ENCODE assay signal across 26 cellular contexts in genomic region chr12:63994704-63995103, GRCh38.
DNase-seq lines count a peak whose midpoint lies in the region; ATAC-seq, FAIRE-seq and TF ChIP-seq lines count a peak whose summit lies in the region.
"Had no signal": no experiment of that assay in that cellular context is flagged by ENCODE, and none has a peak within 500 bp of the region (broad histone marks: within the 10 kb centered on the region; RNA-seq: fewer than 3 reads in every experiment).

No MANE protein-coding gene starts in this region.

- H3K4me2 ChIP-seq in astrocyte (ENCODE audit: low read length) = no peak overlapping the region

- no peak for FAIRE-seq in astrocyte (lab: Jason Lieb, UNC)
- FAIRE-seq: GM18507, TTC549 had no signal

- ATAC-seq in HG03520 (IDR thresholded peaks at IDR 0.05; ENCODE audit: unreplicated experiment) = no peak
- ATAC-seq in HG03108 (IDR thresholded peaks at IDR 0.05; ENCODE audit: unreplicated experiment) = no peak
- ATAC-seq: activated CD8-positive, alpha-beta T cell treated with anti-CD3 and anti-CD28 coated beads for 36 hours; effector memory CD8-positive, alpha-beta T cell; left cardiac atrium; T-cell had no signal

- H3K4me3 ChIP-seq in BE2C (ENCODE audit: low read depth, low read length) (peak overlapping the region; percentile 25; the same call in 1 of the 2 replicates), astrocyte (ENCODE audit: insufficient read depth, low read depth, low read length) (no peak overlapping the region), foreskin fibroblast (ENCODE audit: low read depth in 1 of 2, low read length in 2 of 2) (no peak overlapping the region)
- H3K4me3 ChIP-seq: esophagus muscularis mucosa, prostate gland, tibial artery had no signal

- TF ChIP-seq CTCF in BE2C (IDR thresholded peaks at IDR 0.05; ENCODE audit: low read depth, low read length) (no peak), astrocyte (IDR thresholded peaks at IDR 0.05; ENCODE audit: insufficient read depth, low read depth, low read length) (no peak), foreskin fibroblast (IDR thresholded peaks at IDR 0.05; ENCODE audit: low read depth, low read length) (no peak)

- no peaks in the 10 kb centered on the region for H3K79me2 ChIP-seq in astrocyte (ENCODE audit: insufficient read depth, low read length)

- peaks cover 4% of the 10 kb centered on the region for H4K20me1 ChIP-seq in astrocyte (ENCODE audit: insufficient read depth, low read length)

- peaks cover 48% of the 10 kb centered on the region for H3K4me1 Mint-ChIP-seq in astrocyte (ENCODE audit: low read depth, unreplicated experiment)
- H3K4me1 Mint-ChIP-seq: T-cell had no signal

- DNase-seq in BE2C (peak; percentile 57), MV-4-11 (lab: John Stamatoyannopoulos, UW) (peak; percentile 34), astrocyte (ENCODE audit: low read depth) (peak; percentile 41), foreskin fibroblast (peak; percentile 62 to 88), EL (no peak)
- DNase-seq in effector CD8-positive, alpha-beta T cell (lab: John Stamatoyannopoulos, UW) = no peak
- DNase-seq: activated CD4-positive, CD25-positive, alpha-beta regulatory T cell treated with anti-CD3 and anti-CD28 coated beads, Interleukin-2, amount 50 U/mL, for 72 hours; activated CD8-positive, alpha-beta T cell treated with anti-CD3 and anti-CD28 coated beads for 36 hours; activated effector memory CD4-positive, alpha-beta T cell treated with anti-CD3 and anti-CD28 coated beads, Interleukin-2, amount 50 U/mL, for 16 hours; CD4-positive, alpha-beta T cell; effector memory CD8-positive, alpha-beta T cell; GDM1; Kasumi-1; left cardiac atrium; NCI-H1930; SHP77; T-cell; tibial artery had no signal

- H3K4me1 ChIP-seq in BE2C (peaks cover 33% of the 10 kb centered on the region), astrocyte (ENCODE audit: insufficient read depth, low read length) (peaks cover 7% of the 10 kb centered on the region)
- H3K4me1 ChIP-seq: prostate gland, tibial artery had no signal

- H2AFZ ChIP-seq in astrocyte (ENCODE audit: low read depth, low read length) = no peak overlapping the region

- no peaks in the 10 kb centered on the region for H3K9me3 ChIP-seq in BE2C
- H3K9me3 ChIP-seq in astrocyte (ENCODE audit: insufficient read depth, low read depth, low read length) = no peaks in the 10 kb centered on the region
- H3K9me3 ChIP-seq: esophagus muscularis mucosa, prostate gland, tibial artery had no signal

- H3K9ac ChIP-seq in astrocyte (ENCODE audit: low read length) = no peak overlapping the region

- no peaks in the 10 kb centered on the region for H3K9me3 Mint-ChIP-seq in astrocyte (ENCODE audit: unreplicated experiment)
- H3K9me3 Mint-ChIP-seq: activated CD8-positive, alpha-beta T cell treated with anti-CD3 and anti-CD28 coated beads for 36 hours; CD4-positive, alpha-beta T cell; stimulated activated naive CD8-positive, alpha-beta T cell treated with anti-CD3 and anti-CD28 coated beads, Interleukin-15, Interleukin-2, amounts not matched to agents 100 ng/mL and 50 ng/mL, for 24 hours had no signal

- H3K27me3 ChIP-seq in BE2C = no peaks in the 10 kb centered on the region
- H3K27me3 ChIP-seq in astrocyte (ENCODE audit: insufficient read depth, low read length) = no peaks in the 10 kb centered on the region
- H3K27me3 ChIP-seq: esophagus muscularis mucosa, tibial artery had no signal

- no peak overlapping the region for H3K27ac ChIP-seq in astrocyte (ENCODE audit: low read depth, low read length)
- H3K27ac ChIP-seq: esophagus muscularis mucosa, HL-60, prostate gland, tibial artery had no signal

- H3K36me3 ChIP-seq in BE2C (peaks cover 25% of the 10 kb centered on the region), astrocyte (ENCODE audit: insufficient read depth, low read length) (no peaks in the 10 kb centered on the region)
- H3K36me3 ChIP-seq: esophagus muscularis mucosa, prostate gland had no signal

- H3K27ac Mint-ChIP-seq in astrocyte (ENCODE audit: unreplicated experiment) = no peak overlapping the region
- H3K27ac Mint-ChIP-seq: activated CD8-positive, alpha-beta T cell treated with anti-CD3 and anti-CD28 coated beads for 36 hours; CD4-positive, alpha-beta T cell; effector memory CD8-positive, alpha-beta T cell; stimulated activated naive CD8-positive, alpha-beta T cell treated with anti-CD3 and anti-CD28 coated beads, Interleukin-15, Interleukin-2, amounts not matched to agents 100 ng/mL and 50 ng/mL, for 24 hours; T-cell had no signal

- no peaks in the 10 kb centered on the region for H3K27me3 Mint-ChIP-seq in astrocyte (ENCODE audit: low read depth, unreplicated experiment)

- H3K36me3 Mint-ChIP-seq in astrocyte (ENCODE audit: low read depth, unreplicated experiment) = peaks cover 7% of the 10 kb centered on the region
- H3K36me3 Mint-ChIP-seq: T-cell had no signal

- no peak overlapping the region for H3K4me3 Mint-ChIP-seq in astrocyte (ENCODE audit: unreplicated experiment)
- H3K4me3 Mint-ChIP-seq: activated CD8-positive, alpha-beta T cell treated with anti-CD3 and anti-CD28 coated beads for 36 hours; CD4-positive, alpha-beta T cell; effector memory CD8-positive, alpha-beta T cell; stimulated activated naive CD8-positive, alpha-beta T cell treated with anti-CD3 and anti-CD28 coated beads, Interleukin-15, Interleukin-2, amounts not matched to agents 100 ng/mL and 50 ng/mL, for 24 hours; T-cell had no signal

Comparison
In these comparisons a context has a peak if more than half of its experiments do, and no peak if none do; other contexts are left out.
1. DNase-seq: peak in BE2C (single experiment), MV-4-11 (single experiment), astrocyte (single experiment) and foreskin fibroblast (2 of 2); none in EL (single experiment) and effector CD8-positive, alpha-beta T cell (single experiment).